ENCODE assay signal across 1 cellular context in the genomic region with DNA sequence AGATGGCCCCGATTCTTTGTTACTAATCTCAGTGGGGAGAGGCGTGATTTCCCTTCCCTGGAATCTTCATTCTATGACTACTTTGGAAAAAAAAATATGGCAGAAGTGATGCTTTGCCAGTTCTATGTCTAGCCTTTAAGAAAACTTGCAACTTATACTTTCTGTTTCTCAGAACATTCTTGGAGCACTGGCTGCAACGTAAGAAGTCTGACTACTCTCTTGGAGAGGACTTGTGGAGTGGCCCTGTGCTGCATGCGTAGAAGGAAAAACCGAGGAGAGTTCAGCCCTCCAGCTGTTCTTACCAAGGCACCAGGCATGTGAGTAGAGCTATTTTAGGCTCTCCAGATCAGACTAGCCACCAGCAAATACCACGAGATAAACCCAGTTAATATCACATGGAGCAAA.
TF ChIP-seq lines count a peak whose summit lies in the region.

No MANE protein-coding gene starts in this region.

TF ChIP-seq in K562, 482 proteins besides CTCF, POLR2A, EP300 and RAD21 (continued from another document and continues in another):
- TF ChIP-seq SMAD1 (IDR thresholded peaks at IDR 0.05; ENCODE audit: low read depth, low read length, partially characterized antibody) (no peak), ZNF75A (CRISPR knock-in tag; IDR thresholded peaks at IDR 0.05) (no peak; the same call in 1 of the 2 replicates), LEF1 (IDR thresholded peaks at IDR 0.05) (no peak), ZSCAN29 (IDR thresholded peaks at IDR 0.05) (no peak), CC2D1A (IDR thresholded peaks at IDR 0.05) (peak; percentile 16; the same call in 1 of the 2 replicates), ETV6 (IDR thresholded peaks at IDR 0.05; ENCODE audit: borderline replicate concordance in 1 of 2, low read depth in 2 of 2, low read length in 1 of 2) (no peak), ETV6 (CRISPR knock-in tag; IDR thresholded peaks at IDR 0.05; ENCODE audit: borderline replicate concordance) (no peak), HLTF (IDR thresholded peaks at IDR 0.05) (no peak), POLR2AphosphoS5 (IDR thresholded peaks at IDR 0.05; ENCODE audit: control insufficient read depth, insufficient read depth, low read depth, low read length) (no peak), KLF13 (tag; IDR thresholded peaks at IDR 0.05; ENCODE audit: borderline replicate concordance, low read depth) (no peak), WHSC1 (IDR thresholded peaks at IDR 0.05; ENCODE audit: low read length) (no peak), MEF2A (IDR thresholded peaks at IDR 0.05; ENCODE audit: control insufficient read depth, low read depth, low read length) (peak; percentile 97), RFX7 (CRISPR knock-in tag; IDR thresholded peaks at IDR 0.05) (no peak), PURB (CRISPR knock-in tag; IDR thresholded peaks at IDR 0.05; ENCODE audit: low read depth) (no peak), BRD9 (IDR thresholded peaks at IDR 0.05; ENCODE audit: low read depth, partially characterized antibody) (no peak), SMARCA4 (IDR thresholded peaks at IDR 0.05) (no peak), DMBX1 (CRISPR knock-in tag; IDR thresholded peaks at IDR 0.05; ENCODE audit: borderline replicate concordance) (peak; percentile 73; the same call in 1 of the 2 replicates), BDP1 (IDR thresholded peaks at IDR 0.05; ENCODE audit: insufficient read depth, insufficient read length) (no peak), ZNF134 (CRISPR knock-in tag; conservative IDR thresholded peaks at IDR 0.05) (no peak; the same call in 1 of the 2 replicates)
- TF ChIP-seq, protein P1, sequence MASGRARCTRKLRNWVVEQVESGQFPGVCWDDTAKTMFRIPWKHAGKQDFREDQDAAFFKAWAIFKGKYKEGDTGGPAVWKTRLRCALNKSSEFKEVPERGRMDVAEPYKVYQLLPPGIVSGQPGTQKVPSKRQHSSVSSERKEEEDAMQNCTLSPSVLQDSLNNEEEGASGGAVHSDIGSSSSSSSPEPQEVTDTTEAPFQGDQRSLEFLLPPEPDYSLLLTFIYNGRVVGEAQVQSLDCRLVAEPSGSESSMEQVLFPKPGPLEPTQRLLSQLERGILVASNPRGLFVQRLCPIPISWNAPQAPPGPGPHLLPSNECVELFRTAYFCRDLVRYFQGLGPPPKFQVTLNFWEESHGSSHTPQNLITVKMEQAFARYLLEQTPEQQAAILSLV (tag; IDR thresholded peaks at IDR 0.05), result no peak
- TF ChIP-seq, protein P2, sequence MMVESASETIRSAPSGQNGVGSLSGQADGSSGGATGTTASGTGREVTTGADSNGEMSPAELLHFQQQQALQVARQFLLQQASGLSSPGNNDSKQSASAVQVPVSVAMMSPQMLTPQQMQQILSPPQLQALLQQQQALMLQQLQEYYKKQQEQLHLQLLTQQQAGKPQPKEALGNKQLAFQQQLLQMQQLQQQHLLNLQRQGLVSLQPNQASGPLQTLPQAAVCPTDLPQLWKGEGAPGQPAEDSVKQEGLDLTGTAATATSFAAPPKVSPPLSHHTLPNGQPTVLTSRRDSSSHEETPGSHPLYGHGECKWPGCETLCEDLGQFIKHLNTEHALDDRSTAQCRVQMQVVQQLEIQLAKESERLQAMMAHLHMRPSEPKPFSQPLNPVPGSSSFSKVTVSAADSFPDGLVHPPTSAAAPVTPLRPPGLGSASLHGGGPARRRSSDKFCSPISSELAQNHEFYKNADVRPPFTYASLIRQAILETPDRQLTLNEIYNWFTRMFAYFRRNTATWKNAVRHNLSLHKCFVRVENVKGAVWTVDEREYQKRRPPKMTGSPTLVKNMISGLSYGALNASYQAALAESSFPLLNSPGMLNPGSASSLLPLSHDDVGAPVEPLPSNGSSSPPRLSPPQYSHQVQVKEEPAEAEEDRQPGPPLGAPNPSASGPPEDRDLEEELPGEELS (CRISPR knock-in tag; IDR thresholded peaks at IDR 0.05; ENCODE audit: borderline replicate concordance), result no peak
- TF ChIP-seq, protein P3, sequence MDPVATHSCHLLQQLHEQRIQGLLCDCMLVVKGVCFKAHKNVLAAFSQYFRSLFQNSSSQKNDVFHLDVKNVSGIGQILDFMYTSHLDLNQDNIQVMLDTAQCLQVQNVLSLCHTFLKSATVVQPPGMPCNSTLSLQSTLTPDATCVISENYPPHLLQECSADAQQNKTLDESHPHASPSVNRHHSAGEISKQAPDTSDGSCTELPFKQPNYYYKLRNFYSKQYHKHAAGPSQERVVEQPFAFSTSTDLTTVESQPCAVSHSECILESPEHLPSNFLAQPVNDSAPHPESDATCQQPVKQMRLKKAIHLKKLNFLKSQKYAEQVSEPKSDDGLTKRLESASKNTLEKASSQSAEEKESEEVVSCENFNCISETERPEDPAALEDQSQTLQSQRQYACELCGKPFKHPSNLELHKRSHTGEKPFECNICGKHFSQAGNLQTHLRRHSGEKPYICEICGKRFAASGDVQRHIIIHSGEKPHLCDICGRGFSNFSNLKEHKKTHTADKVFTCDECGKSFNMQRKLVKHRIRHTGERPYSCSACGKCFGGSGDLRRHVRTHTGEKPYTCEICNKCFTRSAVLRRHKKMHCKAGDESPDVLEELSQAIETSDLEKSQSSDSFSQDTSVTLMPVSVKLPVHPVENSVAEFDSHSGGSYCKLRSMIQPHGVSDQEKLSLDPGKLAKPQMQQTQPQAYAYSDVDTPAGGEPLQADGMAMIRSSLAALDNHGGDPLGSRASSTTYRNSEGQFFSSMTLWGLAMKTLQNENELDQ (CRISPR knock-in tag; IDR thresholded peaks at IDR 0.05; ENCODE audit: borderline replicate concordance), result no peak
- TF ChIP-seq, protein P4, sequence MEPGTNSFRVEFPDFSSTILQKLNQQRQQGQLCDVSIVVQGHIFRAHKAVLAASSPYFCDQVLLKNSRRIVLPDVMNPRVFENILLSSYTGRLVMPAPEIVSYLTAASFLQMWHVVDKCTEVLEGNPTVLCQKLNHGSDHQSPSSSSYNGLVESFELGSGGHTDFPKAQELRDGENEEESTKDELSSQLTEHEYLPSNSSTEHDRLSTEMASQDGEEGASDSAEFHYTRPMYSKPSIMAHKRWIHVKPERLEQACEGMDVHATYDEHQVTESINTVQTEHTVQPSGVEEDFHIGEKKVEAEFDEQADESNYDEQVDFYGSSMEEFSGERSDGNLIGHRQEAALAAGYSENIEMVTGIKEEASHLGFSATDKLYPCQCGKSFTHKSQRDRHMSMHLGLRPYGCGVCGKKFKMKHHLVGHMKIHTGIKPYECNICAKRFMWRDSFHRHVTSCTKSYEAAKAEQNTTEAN (CRISPR knock-in tag; IDR thresholded peaks at IDR 0.05), result no peak
- TF ChIP-seq, protein P5, sequence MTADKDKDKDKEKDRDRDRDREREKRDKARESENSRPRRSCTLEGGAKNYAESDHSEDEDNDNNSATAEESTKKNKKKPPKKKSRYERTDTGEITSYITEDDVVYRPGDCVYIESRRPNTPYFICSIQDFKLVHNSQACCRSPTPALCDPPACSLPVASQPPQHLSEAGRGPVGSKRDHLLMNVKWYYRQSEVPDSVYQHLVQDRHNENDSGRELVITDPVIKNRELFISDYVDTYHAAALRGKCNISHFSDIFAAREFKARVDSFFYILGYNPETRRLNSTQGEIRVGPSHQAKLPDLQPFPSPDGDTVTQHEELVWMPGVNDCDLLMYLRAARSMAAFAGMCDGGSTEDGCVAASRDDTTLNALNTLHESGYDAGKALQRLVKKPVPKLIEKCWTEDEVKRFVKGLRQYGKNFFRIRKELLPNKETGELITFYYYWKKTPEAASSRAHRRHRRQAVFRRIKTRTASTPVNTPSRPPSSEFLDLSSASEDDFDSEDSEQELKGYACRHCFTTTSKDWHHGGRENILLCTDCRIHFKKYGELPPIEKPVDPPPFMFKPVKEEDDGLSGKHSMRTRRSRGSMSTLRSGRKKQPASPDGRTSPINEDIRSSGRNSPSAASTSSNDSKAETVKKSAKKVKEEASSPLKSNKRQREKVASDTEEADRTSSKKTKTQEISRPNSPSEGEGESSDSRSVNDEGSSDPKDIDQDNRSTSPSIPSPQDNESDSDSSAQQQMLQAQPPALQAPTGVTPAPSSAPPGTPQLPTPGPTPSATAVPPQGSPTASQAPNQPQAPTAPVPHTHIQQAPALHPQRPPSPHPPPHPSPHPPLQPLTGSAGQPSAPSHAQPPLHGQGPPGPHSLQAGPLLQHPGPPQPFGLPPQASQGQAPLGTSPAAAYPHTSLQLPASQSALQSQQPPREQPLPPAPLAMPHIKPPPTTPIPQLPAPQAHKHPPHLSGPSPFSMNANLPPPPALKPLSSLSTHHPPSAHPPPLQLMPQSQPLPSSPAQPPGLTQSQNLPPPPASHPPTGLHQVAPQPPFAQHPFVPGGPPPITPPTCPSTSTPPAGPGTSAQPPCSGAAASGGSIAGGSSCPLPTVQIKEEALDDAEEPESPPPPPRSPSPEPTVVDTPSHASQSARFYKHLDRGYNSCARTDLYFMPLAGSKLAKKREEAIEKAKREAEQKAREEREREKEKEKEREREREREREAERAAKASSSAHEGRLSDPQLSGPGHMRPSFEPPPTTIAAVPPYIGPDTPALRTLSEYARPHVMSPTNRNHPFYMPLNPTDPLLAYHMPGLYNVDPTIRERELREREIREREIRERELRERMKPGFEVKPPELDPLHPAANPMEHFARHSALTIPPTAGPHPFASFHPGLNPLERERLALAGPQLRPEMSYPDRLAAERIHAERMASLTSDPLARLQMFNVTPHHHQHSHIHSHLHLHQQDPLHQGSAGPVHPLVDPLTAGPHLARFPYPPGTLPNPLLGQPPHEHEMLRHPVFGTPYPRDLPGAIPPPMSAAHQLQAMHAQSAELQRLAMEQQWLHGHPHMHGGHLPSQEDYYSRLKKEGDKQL (CRISPR knock-in tag; IDR thresholded peaks at IDR 0.05; ENCODE audit: borderline replicate concordance), result no peak
- TF ChIP-seq, protein P6, sequence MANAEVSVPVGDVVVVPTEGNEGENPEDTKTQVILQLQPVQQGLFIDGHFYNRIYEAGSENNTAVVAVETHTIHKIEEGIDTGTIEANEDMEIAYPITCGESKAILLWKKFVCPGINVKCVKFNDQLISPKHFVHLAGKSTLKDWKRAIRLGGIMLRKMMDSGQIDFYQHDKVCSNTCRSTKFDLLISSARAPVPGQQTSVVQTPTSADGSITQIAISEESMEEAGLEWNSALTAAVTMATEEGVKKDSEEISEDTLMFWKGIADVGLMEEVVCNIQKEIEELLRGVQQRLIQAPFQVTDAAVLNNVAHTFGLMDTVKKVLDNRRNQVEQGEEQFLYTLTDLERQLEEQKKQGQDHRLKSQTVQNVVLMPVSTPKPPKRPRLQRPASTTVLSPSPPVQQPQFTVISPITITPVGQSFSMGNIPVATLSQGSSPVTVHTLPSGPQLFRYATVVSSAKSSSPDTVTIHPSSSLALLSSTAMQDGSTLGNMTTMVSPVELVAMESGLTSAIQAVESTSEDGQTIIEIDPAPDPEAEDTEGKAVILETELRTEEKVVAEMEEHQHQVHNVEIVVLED (CRISPR knock-in tag; IDR thresholded peaks at IDR 0.05), result no peak
- TF ChIP-seq, protein P7, sequence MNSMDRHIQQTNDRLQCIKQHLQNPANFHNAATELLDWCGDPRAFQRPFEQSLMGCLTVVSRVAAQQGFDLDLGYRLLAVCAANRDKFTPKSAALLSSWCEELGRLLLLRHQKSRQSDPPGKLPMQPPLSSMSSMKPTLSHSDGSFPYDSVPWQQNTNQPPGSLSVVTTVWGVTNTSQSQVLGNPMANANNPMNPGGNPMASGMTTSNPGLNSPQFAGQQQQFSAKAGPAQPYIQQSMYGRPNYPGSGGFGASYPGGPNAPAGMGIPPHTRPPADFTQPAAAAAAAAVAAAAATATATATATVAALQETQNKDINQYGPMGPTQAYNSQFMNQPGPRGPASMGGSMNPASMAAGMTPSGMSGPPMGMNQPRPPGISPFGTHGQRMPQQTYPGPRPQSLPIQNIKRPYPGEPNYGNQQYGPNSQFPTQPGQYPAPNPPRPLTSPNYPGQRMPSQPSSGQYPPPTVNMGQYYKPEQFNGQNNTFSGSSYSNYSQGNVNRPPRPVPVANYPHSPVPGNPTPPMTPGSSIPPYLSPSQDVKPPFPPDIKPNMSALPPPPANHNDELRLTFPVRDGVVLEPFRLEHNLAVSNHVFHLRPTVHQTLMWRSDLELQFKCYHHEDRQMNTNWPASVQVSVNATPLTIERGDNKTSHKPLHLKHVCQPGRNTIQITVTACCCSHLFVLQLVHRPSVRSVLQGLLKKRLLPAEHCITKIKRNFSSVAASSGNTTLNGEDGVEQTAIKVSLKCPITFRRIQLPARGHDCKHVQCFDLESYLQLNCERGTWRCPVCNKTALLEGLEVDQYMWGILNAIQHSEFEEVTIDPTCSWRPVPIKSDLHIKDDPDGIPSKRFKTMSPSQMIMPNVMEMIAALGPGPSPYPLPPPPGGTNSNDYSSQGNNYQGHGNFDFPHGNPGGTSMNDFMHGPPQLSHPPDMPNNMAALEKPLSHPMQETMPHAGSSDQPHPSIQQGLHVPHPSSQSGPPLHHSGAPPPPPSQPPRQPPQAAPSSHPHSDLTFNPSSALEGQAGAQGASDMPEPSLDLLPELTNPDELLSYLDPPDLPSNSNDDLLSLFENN (IDR thresholded peaks at IDR 0.05; ENCODE audit: low read depth in 2 of 2, low read length in 2 of 2), result no peak
- TF ChIP-seq, protein P8, sequence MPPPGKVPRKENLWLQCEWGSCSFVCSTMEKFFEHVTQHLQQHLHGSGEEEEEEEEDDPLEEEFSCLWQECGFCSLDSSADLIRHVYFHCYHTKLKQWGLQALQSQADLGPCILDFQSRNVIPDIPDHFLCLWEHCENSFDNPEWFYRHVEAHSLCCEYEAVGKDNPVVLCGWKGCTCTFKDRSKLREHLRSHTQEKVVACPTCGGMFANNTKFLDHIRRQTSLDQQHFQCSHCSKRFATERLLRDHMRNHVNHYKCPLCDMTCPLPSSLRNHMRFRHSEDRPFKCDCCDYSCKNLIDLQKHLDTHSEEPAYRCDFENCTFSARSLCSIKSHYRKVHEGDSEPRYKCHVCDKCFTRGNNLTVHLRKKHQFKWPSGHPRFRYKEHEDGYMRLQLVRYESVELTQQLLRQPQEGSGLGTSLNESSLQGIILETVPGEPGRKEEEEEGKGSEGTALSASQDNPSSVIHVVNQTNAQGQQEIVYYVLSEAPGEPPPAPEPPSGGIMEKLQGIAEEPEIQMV (tag; conservative IDR thresholded peaks at IDR 0.05; ENCODE audit: low read depth), result 0 out of 2 replicates have a peak, but pooled peaks have one; percentile 41
- TF ChIP-seq, protein P9, sequence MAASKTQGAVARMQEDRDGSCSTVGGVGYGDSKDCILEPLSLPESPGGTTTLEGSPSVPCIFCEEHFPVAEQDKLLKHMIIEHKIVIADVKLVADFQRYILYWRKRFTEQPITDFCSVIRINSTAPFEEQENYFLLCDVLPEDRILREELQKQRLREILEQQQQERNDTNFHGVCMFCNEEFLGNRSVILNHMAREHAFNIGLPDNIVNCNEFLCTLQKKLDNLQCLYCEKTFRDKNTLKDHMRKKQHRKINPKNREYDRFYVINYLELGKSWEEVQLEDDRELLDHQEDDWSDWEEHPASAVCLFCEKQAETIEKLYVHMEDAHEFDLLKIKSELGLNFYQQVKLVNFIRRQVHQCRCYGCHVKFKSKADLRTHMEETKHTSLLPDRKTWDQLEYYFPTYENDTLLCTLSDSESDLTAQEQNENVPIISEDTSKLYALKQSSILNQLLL (CRISPR knock-in tag; IDR thresholded peaks at IDR 0.05; ENCODE audit: borderline replicate concordance), result no peak
- TF ChIP-seq, protein P10, sequence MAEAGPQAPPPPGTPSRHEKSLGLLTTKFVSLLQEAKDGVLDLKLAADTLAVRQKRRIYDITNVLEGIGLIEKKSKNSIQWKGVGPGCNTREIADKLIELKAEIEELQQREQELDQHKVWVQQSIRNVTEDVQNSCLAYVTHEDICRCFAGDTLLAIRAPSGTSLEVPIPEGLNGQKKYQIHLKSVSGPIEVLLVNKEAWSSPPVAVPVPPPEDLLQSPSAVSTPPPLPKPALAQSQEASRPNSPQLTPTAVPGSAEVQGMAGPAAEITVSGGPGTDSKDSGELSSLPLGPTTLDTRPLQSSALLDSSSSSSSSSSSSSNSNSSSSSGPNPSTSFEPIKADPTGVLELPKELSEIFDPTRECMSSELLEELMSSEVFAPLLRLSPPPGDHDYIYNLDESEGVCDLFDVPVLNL (CRISPR knock-in tag; IDR thresholded peaks at IDR 0.05; ENCODE audit: low read depth), result no peak
